Comparison of ENCODE assay signal across 16 cellular contexts in the genomic region with DNA sequence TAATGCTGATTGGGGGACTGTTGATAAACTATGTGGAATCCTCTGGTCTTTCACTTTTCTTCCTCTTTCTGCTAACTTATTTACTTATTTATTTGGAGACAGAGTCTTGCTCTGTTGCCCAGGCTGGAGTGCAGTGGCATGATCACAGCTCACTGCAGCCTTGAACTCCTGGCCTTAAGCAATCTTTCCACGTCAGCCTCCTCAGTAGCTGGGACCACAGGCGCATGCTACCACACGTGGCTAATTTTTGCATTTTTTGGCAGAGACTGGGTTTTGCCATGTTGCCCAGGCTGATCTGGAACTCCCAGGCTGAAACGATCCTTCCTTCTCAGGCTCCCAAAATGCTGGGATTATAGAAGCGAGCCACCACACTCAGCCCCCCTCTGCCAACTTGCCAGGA.
DNase-seq lines count a peak whose midpoint lies in the region; ATAC-seq and TF ChIP-seq lines count a peak whose summit lies in the region.
"Had no signal": no experiment of that assay in that cellular context is flagged by ENCODE, and none has a peak within 500 bp of the region (broad histone marks: within the 10 kb centered on the region; RNA-seq: fewer than 3 reads in every experiment).

No MANE protein-coding gene starts in this region.

- ATAC-seq in activated CD8-positive, alpha-beta T cell treated with anti-CD3 and anti-CD28 coated beads for 36 hours: no peak
- no peak for ATAC-seq in activated CD8-positive, alpha-beta T cell treated with anti-CD3 and anti-CD28 coated beads, Interleukin-2, amount 10 ng/mL, durations not matched to agents 7 days and 5 days
- no peak for ATAC-seq in CD4-positive, alpha-beta T cell (ENCODE audit: poor library complexity)
- no peak for ATAC-seq in naive thymus-derived CD4-positive, alpha-beta T cell
- no peak for ATAC-seq in activated CD4-positive, CD25-positive, alpha-beta regulatory T cell treated with anti-CD3 and anti-CD28 coated beads, Interleukin-2, amount 50 U/mL, for 24 hours
- ATAC-seq: GM23338 had no signal

- TF ChIP-seq CTCF in activated CD8-positive, alpha-beta T cell treated with anti-CD3 and anti-CD28 coated beads for 36 hours (IDR thresholded peaks at IDR 0.05): no peak
- TF ChIP-seq CTCF in CD4-positive, alpha-beta T cell (IDR thresholded peaks at IDR 0.05): no peak
- no peak for TF ChIP-seq CTCF in adrenal gland (IDR thresholded peaks at IDR 0.05)

- no peaks in the 10 kb centered on the region for H3K9me3 ChIP-seq in CD4-positive, alpha-beta T cell (ENCODE audit: control insufficient read depth, low read length)
- H3K9me3 ChIP-seq in adrenal gland (replicated peaks in 1 of 3): no peaks in the 10 kb centered on the region
- H3K9me3 ChIP-seq in naive thymus-derived CD4-positive, alpha-beta T cell (ENCODE audit: control insufficient read depth in 2 of 3, low read length in 3 of 3): no peaks in the 10 kb centered on the region

- peaks cover 27% of the 10 kb centered on the region for H3K4me1 Mint-ChIP-seq in activated CD8-positive, alpha-beta T cell treated with anti-CD3 and anti-CD28 coated beads for 36 hours (ENCODE audit: low read depth)
- peaks cover 5% of the 10 kb centered on the region for H3K4me1 Mint-ChIP-seq in activated CD8-positive, alpha-beta T cell treated with anti-CD3 and anti-CD28 coated beads, Interleukin-2, amount 10 ng/mL, durations not matched to agents 7 days and 5 days (ENCODE audit: low read depth)
- H3K4me1 Mint-ChIP-seq in CD4-positive, alpha-beta T cell (ENCODE audit: low read depth): peaks cover 63% of the 10 kb centered on the region
- H3K4me1 Mint-ChIP-seq in naive thymus-derived CD4-positive, alpha-beta T cell: peaks cover 21 to 71% (median 48%) of the 10 kb centered on the region in 7 donors
- H3K4me1 Mint-ChIP-seq: GM23338 had no signal

- no peak overlapping the region for H3K27ac ChIP-seq in CD4-positive, alpha-beta T cell (ENCODE audit: low read depth, low read length)
- H3K27ac ChIP-seq in adrenal gland: peak overlapping the region in 1 of 5 donors; percentile 18
- H3K27ac ChIP-seq in naive thymus-derived CD4-positive, alpha-beta T cell (ENCODE audit: low read depth, low read length): no peak overlapping the region
- H3K27ac ChIP-seq: C4-2B, RWPE1 had no signal

- POLR2A ChIA-PET in activated CD8-positive, alpha-beta T cell treated with anti-CD3 and anti-CD28 coated beads for 36 hours (lab: Charles Lee): interaction anchor here (1.2 kb wide), 1 partner anchor 20 kb away, joined by 3 read pairs; no protein-coding TSS in a partner anchor
- POLR2A ChIA-PET in activated CD8-positive, alpha-beta T cell treated with anti-CD3 and anti-CD28 coated beads, Interleukin-2, amount 10 ng/mL, durations not matched to agents 7 days and 5 days (lab: Charles Lee): interaction anchor here (0.7 kb wide), 1 partner anchor 415 kb away, joined by 3 read pairs; no protein-coding TSS in a partner anchor
- POLR2A ChIA-PET in CD4-positive, alpha-beta T cell (lab: Charles Lee): interaction anchor here (1.8 kb wide), 1 partner anchor 20 kb away, joined by 7 read pairs; no protein-coding TSS in a partner anchor
- POLR2A ChIA-PET in naive thymus-derived CD4-positive, alpha-beta T cell (lab: Charles Lee): no interaction called here

- WGBS in adrenal gland, 4 donors: 55 to 66% (median 62%) methylated on average over 5 of the region's 5 CpGs

- no peaks in the 10 kb centered on the region for H3K9me3 Mint-ChIP-seq in activated CD8-positive, alpha-beta T cell treated with anti-CD3 and anti-CD28 coated beads for 36 hours
- H3K9me3 Mint-ChIP-seq in activated CD8-positive, alpha-beta T cell treated with anti-CD3 and anti-CD28 coated beads, Interleukin-2, amount 10 ng/mL, durations not matched to agents 7 days and 5 days (ENCODE audit: insufficient read depth): no peaks in the 10 kb centered on the region
- H3K9me3 Mint-ChIP-seq in CD4-positive, alpha-beta T cell: no peaks in the 10 kb centered on the region
- peaks cover 0 to 3% (median 0%) of the 10 kb centered on the region in 11 donors for H3K9me3 Mint-ChIP-seq in naive thymus-derived CD4-positive, alpha-beta T cell
- H3K9me3 Mint-ChIP-seq: GM23338 had no signal

- TF ChIP-seq POLR2A in adrenal gland (IDR thresholded peaks at IDR 0.05): no peak

- H3K4me3 Mint-ChIP-seq in activated CD8-positive, alpha-beta T cell treated with anti-CD3 and anti-CD28 coated beads for 36 hours: no peak overlapping the region
- no peak overlapping the region for H3K4me3 Mint-ChIP-seq in activated CD8-positive, alpha-beta T cell treated with anti-CD3 and anti-CD28 coated beads, Interleukin-2, amount 10 ng/mL, durations not matched to agents 7 days and 5 days
- no peak overlapping the region for H3K4me3 Mint-ChIP-seq in CD4-positive, alpha-beta T cell
- H3K4me3 Mint-ChIP-seq in naive thymus-derived CD4-positive, alpha-beta T cell: no peak overlapping the region
- H3K4me3 Mint-ChIP-seq: GM23338 had no signal

- no peaks in the 10 kb centered on the region for H3K27me3 Mint-ChIP-seq in activated CD8-positive, alpha-beta T cell treated with anti-CD3 and anti-CD28 coated beads for 36 hours
- H3K27me3 Mint-ChIP-seq in activated CD8-positive, alpha-beta T cell treated with anti-CD3 and anti-CD28 coated beads, Interleukin-2, amount 10 ng/mL, durations not matched to agents 7 days and 5 days (ENCODE audit: low read depth): no peaks in the 10 kb centered on the region
- H3K27me3 Mint-ChIP-seq in CD4-positive, alpha-beta T cell: no peaks in the 10 kb centered on the region
- no peaks in the 10 kb centered on the region for H3K27me3 Mint-ChIP-seq in naive thymus-derived CD4-positive, alpha-beta T cell

- intact Hi-C loops in activated CD8-positive, alpha-beta T cell treated with anti-CD3 and anti-CD28 coated beads for 36 hours (cut with micrococcal nuclease): no loop called here
- intact Hi-C loops in CD4-positive, alpha-beta T cell (cut with DNase I, micrococcal nuclease): no loop called here
- intact Hi-C loops in adrenal gland (cut with DNase I): no loop called here
- intact Hi-C loops in naive thymus-derived CD4-positive, alpha-beta T cell (cut with micrococcal nuclease): loop anchor here in 1 of 2 donors (2.0 kb wide), 1 partner anchor 19 kb away; no protein-coding TSS in a partner anchor

- H3K36me3 Mint-ChIP-seq in activated CD8-positive, alpha-beta T cell treated with anti-CD3 and anti-CD28 coated beads for 36 hours (ENCODE audit: low read depth): peaks cover 53% of the 10 kb centered on the region
- peaks cover 73% of the 10 kb centered on the region for H3K36me3 Mint-ChIP-seq in activated CD8-positive, alpha-beta T cell treated with anti-CD3 and anti-CD28 coated beads, Interleukin-2, amount 10 ng/mL, durations not matched to agents 7 days and 5 days (ENCODE audit: low read depth)
- peaks cover 98% of the 10 kb centered on the region for H3K36me3 Mint-ChIP-seq in CD4-positive, alpha-beta T cell (ENCODE audit: low read depth)
- H3K36me3 Mint-ChIP-seq in naive thymus-derived CD4-positive, alpha-beta T cell: peaks cover 0 to 70% (median 51%) of the 10 kb centered on the region in 5 donors

- H3K27me3 ChIP-seq in CD4-positive, alpha-beta T cell (ENCODE audit: control insufficient read depth, insufficient read depth, low read length): no peaks in the 10 kb centered on the region
- H3K27me3 ChIP-seq in adrenal gland: no peaks in the 10 kb centered on the region
- no peaks in the 10 kb centered on the region for H3K27me3 ChIP-seq in naive thymus-derived CD4-positive, alpha-beta T cell (ENCODE audit: control insufficient read depth in 2 of 2, insufficient read depth in 2 of 2, low read length in 2 of 2)

- H3K4me1 ChIP-seq in adrenal gland (replicated peaks in 1 of 2): peaks cover 11 to 16% of the 10 kb centered on the region in 2 donors
- peaks cover 0 to 3% of the 10 kb centered on the region in 2 donors for H3K4me1 ChIP-seq in naive thymus-derived CD4-positive, alpha-beta T cell (ENCODE audit: control insufficient read depth in 2 of 2, insufficient read depth in 2 of 2, low read length in 2 of 2)

- H3K4me3 ChIP-seq in adrenal gland: no peak overlapping the region
- H3K4me3 ChIP-seq in naive thymus-derived CD4-positive, alpha-beta T cell (ENCODE audit: low read length): no peak overlapping the region
- H3K4me3 ChIP-seq: GM23338 had no signal

- DNase-seq in activated CD8-positive, alpha-beta T cell treated with anti-CD3 and anti-CD28 coated beads for 36 hours: no peak
- no peak for DNase-seq in activated CD8-positive, alpha-beta T cell treated with anti-CD3 and anti-CD28 coated beads, Interleukin-2, amount 10 ng/mL, durations not matched to agents 7 days and 5 days
- no peak for DNase-seq in CD4-positive, alpha-beta T cell
- peak in 6 of 7 donors; percentile 39 to 70 (median 60) for DNase-seq in adrenal gland
- DNase-seq in naive thymus-derived CD4-positive, alpha-beta T cell: no peak
- no peak for DNase-seq in LoVo (ENCODE audit: low spot score)
- no peak for DNase-seq in 8988T
- DNase-seq: DMS79; NCI-H146; NCI-H226; NCI-H69; NK-92 treated with Interleukin-12 subunit alpha and Interleukin-12 subunit beta, amount 100 ng/mL, for 24 hours had no signal

- H3K27ac Mint-ChIP-seq in activated CD8-positive, alpha-beta T cell treated with anti-CD3 and anti-CD28 coated beads for 36 hours: peak overlapping the region; percentile 49
- no peak overlapping the region for H3K27ac Mint-ChIP-seq in activated CD8-positive, alpha-beta T cell treated with anti-CD3 and anti-CD28 coated beads, Interleukin-2, amount 10 ng/mL, durations not matched to agents 7 days and 5 days
- peak overlapping the region; percentile 61 for H3K27ac Mint-ChIP-seq in CD4-positive, alpha-beta T cell
- peak overlapping the region in 7 of 9 donors; percentile 13 to 83 (median 59) for H3K27ac Mint-ChIP-seq in naive thymus-derived CD4-positive, alpha-beta T cell
- H3K27ac Mint-ChIP-seq: GM23338 had no signal

- H3K36me3 ChIP-seq in adrenal gland (replicated peaks in 1 of 2): peaks cover 0 to 25% of the 10 kb centered on the region in 2 donors
- peaks cover 14 to 87% (median 56%) of the 10 kb centered on the region in 3 experiments for H3K36me3 ChIP-seq in naive thymus-derived CD4-positive, alpha-beta T cell (ENCODE audit: control insufficient read depth in 2 of 3, insufficient read depth in 3 of 3, low read length in 3 of 3)

- CTCF ChIA-PET in activated CD8-positive, alpha-beta T cell treated with anti-CD3 and anti-CD28 coated beads for 36 hours (lab: Charles Lee): no interaction called here
- CTCF ChIA-PET in activated CD8-positive, alpha-beta T cell treated with anti-CD3 and anti-CD28 coated beads, Interleukin-2, amount 10 ng/mL, durations not matched to agents 7 days and 5 days (lab: Charles Lee): interaction anchor here (1.4 kb wide), 1 partner anchor 33 kb away, joined by 3 read pairs; no protein-coding TSS in a partner anchor
- CTCF ChIA-PET in CD4-positive, alpha-beta T cell (lab: Charles Lee): no interaction called here
- CTCF ChIA-PET in naive thymus-derived CD4-positive, alpha-beta T cell (lab: Charles Lee): no interaction called here

Comparison
In these comparisons a context has a peak if more than half of its experiments do, and no peak if none do; other contexts are left out.
1. DNase-seq: peak in adrenal gland (6 of 7); none in activated CD8-positive, alpha-beta T cell treated with anti-CD3 and anti-CD28 coated beads for 36 hours (single experiment), activated CD8-positive, alpha-beta T cell treated with anti-CD3 and anti-CD28 coated beads, Interleukin-2, amount 10 ng/mL, durations not matched to agents 7 days and 5 days (single experiment), CD4-positive, alpha-beta T cell (0 of 10), naive thymus-derived CD4-positive, alpha-beta T cell (0 of 9), LoVo (single experiment) and 8988T (single experiment).